In genomic region chr1:980602-981395, GRCh38 we compare ENCODE assay signal across 22 cellular contexts. TPM values are rescaled to one million over a fixed set of nuclear protein-coding genes. Genes with fewer than 3 reads are reported as not detected.
"Had no signal": no experiment of that assay in that cellular context is flagged by ENCODE, and none has a peak within 500 bp of the region (broad histone marks: within the 10 kb centered on the region; RNA-seq: fewer than 3 reads in every experiment).

No MANE protein-coding gene starts in this region.

- ATAC-seq: body of pancreas; effector memory CD8-positive, alpha-beta T cell; mucosa of descending colon had no signal

- H3K36me3 ChIP-seq: esophagus squamous epithelium, ovary, suprapubic skin, transverse colon, vagina had no signal

- H3K36me3 Mint-ChIP-seq: activated CD4-positive, alpha-beta memory T cell treated with anti-CD3 and anti-CD28 coated beads for 36 hours; naive B cell had no signal

- H3K27ac Mint-ChIP-seq: activated CD4-positive, alpha-beta memory T cell treated with anti-CD3 and anti-CD28 coated beads for 36 hours; activated naive CD4-positive, alpha-beta T cell treated with anti-CD3 and anti-CD28 coated beads for 36 hours; activated T-cell treated with anti-CD3 and anti-CD28 coated beads, Interleukin-2, amount 50 U/mL, for 24 hours; effector memory CD8-positive, alpha-beta T cell; memory B cell; naive B cell; stimulated activated naive CD8-positive, alpha-beta T cell treated with anti-CD3 and anti-CD28 coated beads, Interleukin-15, Interleukin-2, amounts not matched to agents 100 ng/mL and 50 ng/mL, for 24 hours; T-helper 2 cell treated with Interferon-gamma antibody and Interleukin-4, amounts not matched to agents 5 μg/mL and 100 μg/mL, for 36 hours had no signal

- H3K27ac ChIP-seq: body of pancreas, esophagus squamous epithelium, ovary, suprapubic skin, transverse colon, vagina had no signal

- H3K9me3 Mint-ChIP-seq: activated CD4-positive, alpha-beta memory T cell treated with anti-CD3 and anti-CD28 coated beads for 36 hours; activated naive CD4-positive, alpha-beta T cell treated with anti-CD3 and anti-CD28 coated beads for 36 hours; activated T-cell treated with anti-CD3 and anti-CD28 coated beads, Interleukin-2, amount 50 U/mL, for 24 hours; effector memory CD8-positive, alpha-beta T cell; memory B cell; naive B cell; stimulated activated naive CD8-positive, alpha-beta T cell treated with anti-CD3 and anti-CD28 coated beads, Interleukin-15, Interleukin-2, amounts not matched to agents 100 ng/mL and 50 ng/mL, for 24 hours; T-helper 2 cell treated with Interferon-gamma antibody and Interleukin-4, amounts not matched to agents 5 μg/mL and 100 μg/mL, for 36 hours had no signal

- H3K4me3 ChIP-seq: body of pancreas, esophagus squamous epithelium, mucosa of descending colon, ovary, skin epidermis, suprapubic skin, transverse colon, vagina had no signal

- H3K4me3 Mint-ChIP-seq: activated CD4-positive, alpha-beta memory T cell treated with anti-CD3 and anti-CD28 coated beads for 36 hours; activated naive CD4-positive, alpha-beta T cell treated with anti-CD3 and anti-CD28 coated beads for 36 hours; activated T-cell treated with anti-CD3 and anti-CD28 coated beads, Interleukin-2, amount 50 U/mL, for 24 hours; effector memory CD8-positive, alpha-beta T cell; memory B cell; naive B cell; neural crest cell; stimulated activated naive CD8-positive, alpha-beta T cell treated with anti-CD3 and anti-CD28 coated beads, Interleukin-15, Interleukin-2, amounts not matched to agents 100 ng/mL and 50 ng/mL, for 24 hours; T-helper 2 cell treated with Interferon-gamma antibody and Interleukin-4, amounts not matched to agents 5 μg/mL and 100 μg/mL, for 36 hours had no signal

- DNase-seq: activated CD4-positive, alpha-beta memory T cell treated with anti-CD3 and anti-CD28 coated beads for 36 hours; activated CD4-positive, alpha-beta T cell treated with anti-CD3 and anti-CD28 coated beads for 4 hours; activated naive CD4-positive, alpha-beta T cell treated with anti-CD3 and anti-CD28 coated beads for 36 hours; activated T-cell treated with anti-CD3 and anti-CD28 coated beads, Interleukin-2, amount 50 U/mL, for 24 hours; caudate nucleus; effector memory CD8-positive, alpha-beta T cell; esophagus squamous epithelium; hippocampal formation; naive B cell; transverse colon had no signal

- H3K9me3 ChIP-seq: body of pancreas, esophagus squamous epithelium, mucosa of descending colon, ovary, suprapubic skin, transverse colon, vagina had no signal

- H3K27me3 ChIP-seq: ovary, vagina had no signal

RNA-seq across cellular contexts. Expression of gene PERM1, which starts 1.1 kb away (rescaled TPM):
- total RNA-seq: activated CD4-positive, alpha-beta memory T cell treated with anti-CD3 and anti-CD28 coated beads for 36 hours; activated naive CD4-positive, alpha-beta T cell treated with anti-CD3 and anti-CD28 coated beads for 36 hours; body of pancreas; dermis microvascular lymphatic vessel endothelial cell; esophagus squamous epithelium; glomerular endothelial cell; neural crest cell; vagina had no signal

RNA-seq across cellular contexts. Expression of gene PLEKHN1, which starts 14.5 kb away (rescaled TPM):
- total RNA-seq: body of pancreas, neural crest cell had no signal
